In the genomic region with DNA sequence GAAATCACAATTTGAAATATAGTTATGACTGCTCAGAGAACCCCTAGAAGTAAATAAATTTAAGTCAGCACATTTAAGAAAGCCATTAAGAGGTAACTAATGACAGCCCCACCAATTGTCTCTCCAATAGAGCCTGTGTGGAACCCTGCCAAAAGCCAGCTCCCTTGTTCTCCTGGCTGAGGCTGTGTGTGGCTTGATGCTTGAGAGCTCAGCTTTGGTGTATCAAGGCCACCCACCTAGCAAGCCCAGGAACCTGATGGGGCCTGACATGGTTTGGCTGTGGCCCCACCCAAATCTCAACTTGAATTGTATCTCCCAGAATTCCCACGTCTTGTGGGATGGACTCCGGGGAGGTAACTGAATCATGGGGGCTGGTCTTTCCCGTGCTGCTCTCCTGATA, we compare ENCODE assay signal across 21 cellular contexts.
DNase-seq lines count a peak whose midpoint lies in the region; TF ChIP-seq lines count a peak whose summit lies in the region.
"Had no signal": no experiment of that assay in that cellular context is flagged by ENCODE, and none has a peak within 500 bp of the region (broad histone marks: within the 10 kb centered on the region; RNA-seq: fewer than 3 reads in every experiment).

No MANE protein-coding gene starts in this region.

- no peaks in the 10 kb centered on the region for H3K36me3 ChIP-seq in SJCRH30
- H3K36me3 ChIP-seq: BE2C; BLaER1 treated with 17β-estradiol and CSF1 and Interleukin-3, amounts not matched to agents 10 nM and 100 nM; HAP-1 had no signal

- H3K36me3 Mint-ChIP-seq in nephron progenitor cell (ENCODE audit: low read depth) = peaks cover 59% of the 10 kb centered on the region
- H3K36me3 Mint-ChIP-seq in immature natural killer cell = peaks cover 0 to 8% (median 3%) of the 10 kb centered on the region in 3 donors

- no peak overlapping the region for H3K4me3 ChIP-seq in SJCRH30
- H3K4me3 ChIP-seq: A549; BLaER1 treated with 17β-estradiol and CSF1 and Interleukin-3, amounts not matched to agents 10 nM and 100 nM; HAP-1 had no signal

- H3K27me3 ChIP-seq in SJCRH30 = no peaks in the 10 kb centered on the region
- H3K27me3 ChIP-seq: BE2C; BLaER1 treated with 17β-estradiol and CSF1 and Interleukin-3, amounts not matched to agents 10 nM and 100 nM had no signal

- TF ChIP-seq CTCF in nephron progenitor cell (IDR thresholded peaks at IDR 0.05) = no peak

- DNase-seq in DMS79 treated with DMSO at 0.1 percent for 48 hours (lab: John Stamatoyannopoulos, UW) (peak; percentile 15), DMS79 (lab: John Stamatoyannopoulos, UW) (no peak), NCI-H1105 (lab: John Stamatoyannopoulos, UW) (peak; percentile 5), SJCRH30 (peak; percentile 69 to 77), nephron progenitor cell (no peak), NCI-H82 (lab: John Stamatoyannopoulos, UW) (no peak), immature natural killer cell (no peak)
- no peak for DNase-seq in activated T-cell treated with anti-CD3 and anti-CD28 coated beads, Interleukin-2, amount 50 U/mL, for 48 hours
- DNase-seq: ACHN; BE2C; CD4-positive, alpha-beta T cell; CD8-positive, alpha-beta memory T cell; DMS 273 treated with DMSO at 0.1 percent for 48 hours; DND-41; GOT3; HFFc6 had no signal

- H3K27ac Mint-ChIP-seq in nephron progenitor cell (peak overlapping the region; percentile 79), immature natural killer cell (no peak overlapping the region)
- H3K27ac Mint-ChIP-seq: CD14-positive monocyte; CD4-positive, alpha-beta T cell; HFFc6 had no signal

- H3K9me3 Mint-ChIP-seq in nephron progenitor cell (peaks cover 29% of the 10 kb centered on the region), immature natural killer cell (peaks cover 0 to 19% (median 7%) of the 10 kb centered on the region in 6 donors)

- no peaks in the 10 kb centered on the region for H3K27me3 Mint-ChIP-seq in nephron progenitor cell (ENCODE audit: low read depth, poor library complexity)
- H3K27me3 Mint-ChIP-seq in immature natural killer cell (ENCODE audit: low read depth in 3 of 3) = peaks cover 0 to 2% (median 0%) of the 10 kb centered on the region in 3 donors
- H3K27me3 Mint-ChIP-seq: CD4-positive, alpha-beta T cell; CD8-positive, alpha-beta memory T cell had no signal

- H3K4me1 Mint-ChIP-seq in nephron progenitor cell (peaks cover 25% of the 10 kb centered on the region), immature natural killer cell (no peaks in the 10 kb centered on the region)
- H3K4me1 Mint-ChIP-seq: CD8-positive, alpha-beta memory T cell had no signal

- peak overlapping the region; percentile 27; the same call in 1 of the 2 replicates for H3K27ac ChIP-seq in SJCRH30
- H3K27ac ChIP-seq: 22Rv1; A549; BLaER1 treated with 17β-estradiol and CSF1 and Interleukin-3, amounts not matched to agents 10 nM and 100 nM had no signal

- no peaks in the 10 kb centered on the region for H3K9me3 ChIP-seq in SJCRH30 (replicated peaks)
- H3K9me3 ChIP-seq: BE2C, HAP-1 had no signal

- H3K4me3 Mint-ChIP-seq in nephron progenitor cell = no peak overlapping the region
- no peak overlapping the region for H3K4me3 Mint-ChIP-seq in immature natural killer cell
- H3K4me3 Mint-ChIP-seq: CD14-positive monocyte; CD4-positive, alpha-beta T cell; CD8-positive, alpha-beta memory T cell; HFFc6 had no signal

- H3K4me1 ChIP-seq in SJCRH30 = peaks cover 20% of the 10 kb centered on the region
- H3K4me1 ChIP-seq: A549; BE2C; BLaER1 treated with 17β-estradiol and CSF1 and Interleukin-3, amounts not matched to agents 10 nM and 100 nM; HAP-1 had no signal

Comparison
In these comparisons a context has a peak if more than half of its experiments do, and no peak if none do; other contexts are left out.
1. DNase-seq: peak in DMS79 treated with DMSO at 0.1 percent for 48 hours (single experiment), NCI-H1105 (single experiment) and SJCRH30 (2 of 2); none in DMS79 (single experiment), nephron progenitor cell (single experiment), NCI-H82 (single experiment), immature natural killer cell (0 of 3) and activated T-cell treated with anti-CD3 and anti-CD28 coated beads, Interleukin-2, amount 50 U/mL, for 48 hours (0 of 2).